27 cellular contexts compared by ENCODE assay signal in the genomic region with DNA sequence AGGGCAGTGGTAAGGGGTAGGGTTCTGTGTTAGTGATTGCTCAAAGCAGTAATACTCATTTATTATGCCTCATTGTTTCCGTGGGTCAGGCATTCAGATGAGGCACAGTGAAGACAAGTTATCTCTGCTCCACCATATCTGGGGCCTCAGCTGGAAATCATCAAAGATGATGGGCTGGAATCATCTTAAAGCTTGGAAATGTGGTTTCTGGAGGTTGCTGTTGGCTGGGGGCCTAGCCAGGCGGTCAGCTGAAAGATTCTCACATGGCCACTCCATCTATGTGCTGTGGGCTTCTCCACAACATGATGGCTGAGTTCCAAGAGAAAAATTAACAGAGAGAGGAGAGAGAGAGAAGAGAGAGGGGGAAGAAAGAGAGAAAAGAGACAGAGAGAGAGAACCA.
"Had no signal": no experiment of that assay in that cellular context is flagged by ENCODE, and none has a peak within 500 bp of the region (broad histone marks: within the 10 kb centered on the region; RNA-seq: fewer than 3 reads in every experiment).

No MANE protein-coding gene starts in this region.

- H3K4me1 Mint-ChIP-seq: activated CD4-positive, alpha-beta memory T cell treated with anti-CD3 and anti-CD28 coated beads, Interleukin-2, amount 10 ng/mL, durations not matched to agents 7 days and 5 days; activated CD4-positive, alpha-beta T cell treated with anti-CD3 and anti-CD28 coated beads for 36 hours; activated T-helper 17 cell treated with anti-CD3 and anti-CD28 coated beads, Interleukin-2, amount 50 U/mL, for 72 hours; T-cell had no signal

- DNase-seq: activated CD4-positive, alpha-beta memory T cell treated with anti-CD3 and anti-CD28 coated beads, Interleukin-2, amount 10 ng/mL, durations not matched to agents 7 days and 5 days; activated CD4-positive, alpha-beta T cell treated with anti-CD3 and anti-CD28 coated beads for 36 hours; activated CD4-positive, alpha-beta T cell treated with anti-CD3 and anti-CD28 coated beads, Interleukin-2, amount 50 U/mL, for 1 hour; activated CD4-positive, CD25-positive, alpha-beta regulatory T cell; activated gamma-delta T cell; activated naive CD4-positive, alpha-beta T cell treated with anti-CD3 and anti-CD28 coated beads for 36 hours; activated T-cell treated with anti-CD3 and anti-CD28 coated beads for 4 hours; activated T-cell treated with anti-CD3 and anti-CD28 coated beads, Interleukin-2, amount 50 U/mL, for 48 hours; amygdala; brain microvascular endothelial cell; Karpas-422; MM.1S; NCI-H1105; NCI-H1436; NCI-H1694 treated with DMSO at 0.1 percent for 48 hours; NCI-H2029 treated with DMSO at 0.1 percent for 48 hours; NCI-H446; NCI-H524; PC-3; SHP77; T-cell; T-helper 2 cell; T1000 had no signal

- H3K4me3 Mint-ChIP-seq: activated CD4-positive, alpha-beta memory T cell treated with anti-CD3 and anti-CD28 coated beads, Interleukin-2, amount 10 ng/mL, durations not matched to agents 7 days and 5 days; activated CD4-positive, alpha-beta T cell treated with anti-CD3 and anti-CD28 coated beads for 36 hours; activated naive CD4-positive, alpha-beta T cell treated with anti-CD3 and anti-CD28 coated beads for 36 hours; activated naive CD8-positive, alpha-beta T cell; activated T-helper 17 cell treated with anti-CD3 and anti-CD28 coated beads, Interleukin-2, amount 50 U/mL, for 72 hours; T-cell had no signal

- H3K4me3 ChIP-seq: cardiac muscle cell, SJSA1 had no signal

- H3K27me3 Mint-ChIP-seq: activated CD4-positive, alpha-beta memory T cell treated with anti-CD3 and anti-CD28 coated beads, Interleukin-2, amount 10 ng/mL, durations not matched to agents 7 days and 5 days had no signal

- H3K36me3 Mint-ChIP-seq: activated naive CD8-positive, alpha-beta T cell; T-cell had no signal

- H3K9me3 Mint-ChIP-seq: activated CD4-positive, alpha-beta memory T cell treated with anti-CD3 and anti-CD28 coated beads, Interleukin-2, amount 10 ng/mL, durations not matched to agents 7 days and 5 days; activated naive CD4-positive, alpha-beta T cell treated with anti-CD3 and anti-CD28 coated beads for 36 hours had no signal

- H3K27ac Mint-ChIP-seq: activated CD4-positive, alpha-beta memory T cell treated with anti-CD3 and anti-CD28 coated beads, Interleukin-2, amount 10 ng/mL, durations not matched to agents 7 days and 5 days; activated CD4-positive, alpha-beta T cell treated with anti-CD3 and anti-CD28 coated beads for 36 hours; activated naive CD4-positive, alpha-beta T cell treated with anti-CD3 and anti-CD28 coated beads for 36 hours; activated naive CD8-positive, alpha-beta T cell; activated T-helper 17 cell treated with anti-CD3 and anti-CD28 coated beads, Interleukin-2, amount 50 U/mL, for 72 hours; T-cell had no signal
